Comparison of ENCODE assay signal across 10 cellular contexts in genomic region chr1:115727706-115728249, GRCh38. TPM values are rescaled to one million over a fixed set of nuclear protein-coding genes. Genes with fewer than 3 reads are reported as not detected.
DNase-seq lines count a peak whose midpoint lies in the region; ATAC-seq and TF ChIP-seq lines count a peak whose summit lies in the region.
"Had no signal": no experiment of that assay in that cellular context is flagged by ENCODE, and none has a peak within 500 bp of the region (broad histone marks: within the 10 kb centered on the region; RNA-seq: fewer than 3 reads in every experiment).

No MANE protein-coding gene starts in this region.

- H3K4me2 ChIP-seq in BLaER1 treated with 17β-estradiol and CSF1 and Interleukin-3, amounts not matched to agents 10 nM and 100 nM, result peak overlapping the region in 6 of 11 experiments; percentile 23 to 71 (median 56); a peak in 12 of 22 replicates

- peak overlapping the region in 8 of 11 experiments; percentile 16 to 72 (median 56); a peak in 15 of 22 replicates for H3K27ac ChIP-seq in BLaER1 treated with 17β-estradiol and CSF1 and Interleukin-3, amounts not matched to agents 10 nM and 100 nM
- H3K27ac ChIP-seq in RWPE2 (ENCODE audit: poor library complexity, severe bottlenecking), result no peak overlapping the region

- H3K27me3 Mint-ChIP-seq in osteocyte (ENCODE audit: unreplicated experiment), result no peaks in the 10 kb centered on the region

- H3K4me1 Mint-ChIP-seq in osteocyte (ENCODE audit: unreplicated experiment), result peaks cover 10% of the 10 kb centered on the region

- DNase-seq in RWPE2 (ENCODE audit: low spot score) (no peak), fibroblast of the aortic adventitia (ENCODE audit: low read depth) (peak; percentile 85), osteocyte (ENCODE audit: extremely low spot score, unreplicated experiment) (no peak), NCI-H82 (lab: John Stamatoyannopoulos, UW) (no peak), BE2C (no peak)
- no peak for DNase-seq in stimulated activated naive CD4-positive, alpha-beta T cell (lab: John Stamatoyannopoulos, UW)
- DNase-seq: DND-41 had no signal

- no peak overlapping the region for H3K4me3 ChIP-seq in BLaER1 treated with 17β-estradiol and CSF1 and Interleukin-3, amounts not matched to agents 10 nM and 100 nM
- no peak overlapping the region for H3K4me3 ChIP-seq in RWPE2 (ENCODE audit: severe bottlenecking)
- H3K4me3 ChIP-seq in fibroblast of the aortic adventitia (ENCODE audit: low read depth, low read length), result no peak overlapping the region
- H3K4me3 ChIP-seq in BE2C (ENCODE audit: low read depth, low read length), result no peak overlapping the region

- H3K4me1 ChIP-seq in BLaER1 treated with 17β-estradiol and CSF1 and Interleukin-3, amounts not matched to agents 10 nM and 100 nM, result peaks cover 15 to 70% (median 43%) of the 10 kb centered on the region in 10 experiments
- H3K4me1 ChIP-seq in RWPE2 (ENCODE audit: insufficient read depth, poor library complexity, severe bottlenecking) (no peaks in the 10 kb centered on the region), BE2C (no peaks in the 10 kb centered on the region)

- no peaks in the 10 kb centered on the region for H4K20me1 ChIP-seq in BLaER1 treated with 17β-estradiol and CSF1 and Interleukin-3, amounts not matched to agents 10 nM and 100 nM

- H3K9me3 Mint-ChIP-seq in osteocyte (ENCODE audit: unreplicated experiment), result no peaks in the 10 kb centered on the region

- H3K36me3 Mint-ChIP-seq in osteocyte (ENCODE audit: unreplicated experiment), result no peaks in the 10 kb centered on the region

- peak overlapping the region in 2 of 11 experiments; percentile 25 to 36; a peak in 3 of 22 replicates for H3K9ac ChIP-seq in BLaER1 treated with 17β-estradiol and CSF1 and Interleukin-3, amounts not matched to agents 10 nM and 100 nM

- peak overlapping the region; percentile 95 for H3K27ac Mint-ChIP-seq in osteocyte (ENCODE audit: unreplicated experiment)

- no peak overlapping the region for H3K4me3 Mint-ChIP-seq in osteocyte (ENCODE audit: unreplicated experiment)

- H3K27me3 ChIP-seq in BLaER1 treated with 17β-estradiol and CSF1 and Interleukin-3, amounts not matched to agents 10 nM and 100 nM, result no peaks in the 10 kb centered on the region
- H3K27me3 ChIP-seq in RWPE2 (ENCODE audit: insufficient read depth, poor library complexity, severe bottlenecking), result no peaks in the 10 kb centered on the region
- no peaks in the 10 kb centered on the region for H3K27me3 ChIP-seq in BE2C

- H3K9me3 ChIP-seq in BLaER1 treated with 17β-estradiol and CSF1 and Interleukin-3, amounts not matched to agents 10 nM and 100 nM (replicated peaks in 1 of 11), result no peaks in the 10 kb centered on the region
- H3K9me3 ChIP-seq in RWPE2 (ENCODE audit: severe bottlenecking), result no peaks in the 10 kb centered on the region
- no peaks in the 10 kb centered on the region for H3K9me3 ChIP-seq in BE2C

- ATAC-seq in RWPE2 (ENCODE audit: low read depth) (peak; percentile 23; the same call in 1 of the 3 replicates), HG02938 (IDR thresholded peaks at IDR 0.05; ENCODE audit: unreplicated experiment) (no peak)

- H3K36me3 ChIP-seq in BLaER1 treated with 17β-estradiol and CSF1 and Interleukin-3, amounts not matched to agents 10 nM and 100 nM, result no peaks in the 10 kb centered on the region
- H3K36me3 ChIP-seq in RWPE2 (ENCODE audit: low read depth) (no peaks in the 10 kb centered on the region), BE2C (no peaks in the 10 kb centered on the region)

- no peak for TF ChIP-seq CTCF in RWPE2 (IDR thresholded peaks at IDR 0.05; ENCODE audit: poor library complexity, severe bottlenecking)
- TF ChIP-seq CTCF in fibroblast of the aortic adventitia (IDR thresholded peaks at IDR 0.05; ENCODE audit: insufficient read depth, low read length), result no peak
- no peak for TF ChIP-seq CTCF in osteocyte (IDR thresholded peaks at IDR 0.05)
- no peak for TF ChIP-seq CTCF in BE2C (IDR thresholded peaks at IDR 0.05; ENCODE audit: low read depth, low read length)

RNA-seq across cellular contexts. Expression of gene CASQ2, which starts 40.7 kb away (rescaled TPM):
- total RNA-seq in fibroblast of the aortic adventitia (ENCODE audit: low replicate concordance) (not detected in 2 replicates), osteocyte (not detected in 2 replicates)
- not detected for polyA plus RNA-seq in BE2C (2012; ENCODE audit: insufficient read depth, insufficient read length, low read depth)
- total RNA-seq: glomerular endothelial cell had no signal
